22 cellular contexts compared by ENCODE assay signal in genomic region chr2:237519506-237520245, GRCh38. TPM values are rescaled to one million over a fixed set of nuclear protein-coding genes. Genes with fewer than 3 reads are reported as not detected.
"Had no signal": no experiment of that assay in that cellular context is flagged by ENCODE, and none has a peak within 500 bp of the region (broad histone marks: within the 10 kb centered on the region; RNA-seq: fewer than 3 reads in every experiment).

No MANE protein-coding gene starts in this region.

- H3K9me3 ChIP-seq: esophagus squamous epithelium, lower lobe of right lung, ovary, vagina had no signal

- H3K4me2 ChIP-seq: hepatocyte, neural progenitor cell had no signal

- H3K27me3 ChIP-seq: esophagus squamous epithelium, hepatocyte, neural progenitor cell, ovary, vagina had no signal

- H3K9ac ChIP-seq: neural progenitor cell had no signal

- H3K27me3 Mint-ChIP-seq: central memory CD8-positive, alpha-beta T cell; type B pancreatic cell had no signal

- H2AFZ ChIP-seq: hepatocyte, neural progenitor cell had no signal

- DNase-seq: esophagus squamous epithelium; foreskin fibroblast; head of caudate nucleus; lower lobe of right lung; midbrain; nucleus accumbens; ovary; right cardiac atrium; stimulated activated CD4-positive, alpha-beta T cell treated with anti-CD3 and anti-CD28 coated beads, Interleukin-2, amount 100 ng/mL, for 24 hours; stimulated activated CD4-positive, alpha-beta T cell treated with anti-CD3 and anti-CD28 coated beads, Interleukin-4, amount 100 ng/mL, for 4 hours; stimulated activated naive CD4-positive, alpha-beta T cell treated with Interleukin-2 at 50 U/mL for 16 hours had no signal

- H3K36me3 ChIP-seq: esophagus squamous epithelium, neural progenitor cell, ovary, vagina had no signal

- H3K4me3 Mint-ChIP-seq: central memory CD8-positive, alpha-beta T cell; memory B cell; natural killer cell treated with Interleukin-12 subunit alpha and Interleukin-12 subunit beta and Interleukin-15 and Interleukin-18, amount 100 ng/mL, for 72 hours; neural progenitor cell; type B pancreatic cell had no signal

- H3K27ac ChIP-seq: esophagus squamous epithelium, hepatocyte, lower lobe of right lung, neural progenitor cell, ovary, vagina had no signal

- H3K79me2 ChIP-seq: hepatocyte had no signal

- H3K4me3 ChIP-seq: esophagus squamous epithelium, hepatocyte, lower lobe of right lung, neural progenitor cell, ovary, vagina had no signal

- H3K4me1 ChIP-seq: esophagus squamous epithelium, lower lobe of right lung, neural progenitor cell had no signal

- H3K36me3 Mint-ChIP-seq: memory B cell; natural killer cell treated with Interleukin-12 subunit alpha and Interleukin-12 subunit beta and Interleukin-15 and Interleukin-18, amount 100 ng/mL, for 72 hours; neural progenitor cell had no signal

- H3K9me3 Mint-ChIP-seq: central memory CD8-positive, alpha-beta T cell; natural killer cell treated with Interleukin-12 subunit alpha and Interleukin-12 subunit beta and Interleukin-15 and Interleukin-18, amount 100 ng/mL, for 72 hours; neural progenitor cell; type B pancreatic cell had no signal

- H3K27ac Mint-ChIP-seq: memory B cell; natural killer cell treated with Interleukin-12 subunit alpha and Interleukin-12 subunit beta and Interleukin-15 and Interleukin-18, amount 100 ng/mL, for 72 hours; type B pancreatic cell had no signal

- ATAC-seq: right cardiac atrium had no signal

- H3K4me1 Mint-ChIP-seq: central memory CD8-positive, alpha-beta T cell had no signal

RNA-seq across cellular contexts. Expression of gene MLPH, which starts 32.6 kb away (rescaled TPM):
- total RNA-seq: natural killer cell treated with Interleukin-12 subunit alpha and Interleukin-12 subunit beta and Interleukin-15 and Interleukin-18, amount 100 ng/mL, for 72 hours had no signal

RNA-seq across cellular contexts. Expression of gene PRLH, which starts 46.7 kb away (rescaled TPM):
- total RNA-seq: epithelial cell of proximal tubule; esophagus squamous epithelium; hepatocyte; kidney epithelial cell; lower lobe of right lung; natural killer cell treated with Interleukin-12 subunit alpha and Interleukin-12 subunit beta and Interleukin-15 and Interleukin-18, amount 100 ng/mL, for 72 hours; ovary; posterior vena cava; right cardiac atrium; vagina had no signal
- polyA plus RNA-seq: hepatocyte, ovary, right cardiac atrium, thymus had no signal
